ENCODE assay signal across 16 cellular contexts in genomic region chr9:33220681-33221567, GRCh38. TPM values are rescaled to one million over a fixed set of nuclear protein-coding genes. Genes with fewer than 3 reads are reported as not detected.
DNase-seq lines count a peak whose midpoint lies in the region; ATAC-seq and TF ChIP-seq lines count a peak whose summit lies in the region.
"Had no signal": no experiment of that assay in that cellular context is flagged by ENCODE, and none has a peak within 500 bp of the region (broad histone marks: within the 10 kb centered on the region; RNA-seq: fewer than 3 reads in every experiment).

No MANE protein-coding gene starts in this region.

- H3K27me3 Mint-ChIP-seq in activated T-cell treated with anti-CD3 and anti-CD28 coated beads, Interleukin-2, amount 50 U/mL, for 24 hours, result no peaks in the 10 kb centered on the region
- no peaks in the 10 kb centered on the region for H3K27me3 Mint-ChIP-seq in stimulated activated memory B cell treated with anti-CD40 and anti-IgM and Interleukin-4, amounts not matched to agents 10 μg/mL and 1 μg/mL and 100 μg/mL, for 72 hours

- H3K27me3 ChIP-seq in foreskin keratinocyte, result no peaks in the 10 kb centered on the region
- H3K27me3 ChIP-seq in brain microvascular endothelial cell (replicated peaks), result no peaks in the 10 kb centered on the region

- intact Hi-C loops in posterior vena cava (cut with DNase I), result no loop called here

- no peaks in the 10 kb centered on the region for H3K36me3 Mint-ChIP-seq in activated T-cell treated with anti-CD3 and anti-CD28 coated beads, Interleukin-2, amount 50 U/mL, for 24 hours (ENCODE audit: low read depth)
- H3K36me3 Mint-ChIP-seq in stimulated activated memory B cell treated with anti-CD40 and anti-IgM and Interleukin-4, amounts not matched to agents 10 μg/mL and 1 μg/mL and 100 μg/mL, for 72 hours, result no peaks in the 10 kb centered on the region
- H3K36me3 Mint-ChIP-seq: mesothelial cell of epicardium had no signal

- H3K4me1 Mint-ChIP-seq in activated T-cell treated with anti-CD3 and anti-CD28 coated beads, Interleukin-2, amount 50 U/mL, for 24 hours (ENCODE audit: low read depth), result peaks cover 16% of the 10 kb centered on the region
- peaks cover 25% of the 10 kb centered on the region for H3K4me1 Mint-ChIP-seq in stimulated activated memory B cell treated with anti-CD40 and anti-IgM and Interleukin-4, amounts not matched to agents 10 μg/mL and 1 μg/mL and 100 μg/mL, for 72 hours

- H3K27ac Mint-ChIP-seq in activated T-cell treated with anti-CD3 and anti-CD28 coated beads, Interleukin-2, amount 50 U/mL, for 24 hours, result peak overlapping the region; percentile 30
- peak overlapping the region; percentile 14 for H3K27ac Mint-ChIP-seq in stimulated activated memory B cell treated with anti-CD40 and anti-IgM and Interleukin-4, amounts not matched to agents 10 μg/mL and 1 μg/mL and 100 μg/mL, for 72 hours
- H3K27ac Mint-ChIP-seq: mesothelial cell of epicardium had no signal

- in situ Hi-C loops in brain microvascular endothelial cell (cut with HindIII; ENCODE audit: low pct_ligation_motif_present, low sequenced_read_pairs), result no loop called here

- ATAC-seq in foreskin keratinocyte, result no peak
- ATAC-seq in stimulated activated memory B cell treated with anti-CD40 and anti-IgM and Interleukin-4, amounts not matched to agents 10 μg/mL and 1 μg/mL and 100 μg/mL, for 72 hours, result peak; percentile 28
- ATAC-seq: Panc1 had no signal

- H3K27ac ChIP-seq in foreskin keratinocyte (peak overlapping the region; percentile 66), brain microvascular endothelial cell (no peak overlapping the region)
- H3K27ac ChIP-seq: thoracic aorta had no signal

- no peak for DNase-seq in activated T-cell treated with anti-CD3 and anti-CD28 coated beads, Interleukin-2, amount 50 U/mL, for 24 hours
- no peak for DNase-seq in activated T-cell treated with anti-CD3 and anti-CD28 coated beads, Interleukin-2, amount 50 U/mL, for 48 hours
- peak; percentile 71 for DNase-seq in MV-4-11 (lab: John Stamatoyannopoulos, UW)
- no peak for DNase-seq in foreskin keratinocyte
- no peak for DNase-seq in NCI-H345 (lab: John Stamatoyannopoulos, UW)
- DNase-seq in brain microvascular endothelial cell, result no peak
- no peak for DNase-seq in posterior vena cava (ENCODE audit: low spot score)
- DNase-seq: DMS79, hippocampal formation, NCI-H2029 had no signal

- no peak overlapping the region for H3K4me3 Mint-ChIP-seq in activated T-cell treated with anti-CD3 and anti-CD28 coated beads, Interleukin-2, amount 50 U/mL, for 24 hours
- H3K4me3 Mint-ChIP-seq in stimulated activated memory B cell treated with anti-CD40 and anti-IgM and Interleukin-4, amounts not matched to agents 10 μg/mL and 1 μg/mL and 100 μg/mL, for 72 hours, result no peak overlapping the region
- H3K4me3 Mint-ChIP-seq: mesothelial cell of epicardium had no signal

- H3K4me3 ChIP-seq in brain microvascular endothelial cell (ENCODE audit: low read depth, low read length), result no peak overlapping the region
- H3K4me3 ChIP-seq: thoracic aorta had no signal

- H3K36me3 ChIP-seq in brain microvascular endothelial cell (replicated peaks), result no peaks in the 10 kb centered on the region
- H3K36me3 ChIP-seq: thoracic aorta had no signal

- H3K9me3 Mint-ChIP-seq in activated T-cell treated with anti-CD3 and anti-CD28 coated beads, Interleukin-2, amount 50 U/mL, for 24 hours, result no peaks in the 10 kb centered on the region
- H3K9me3 Mint-ChIP-seq in stimulated activated memory B cell treated with anti-CD40 and anti-IgM and Interleukin-4, amounts not matched to agents 10 μg/mL and 1 μg/mL and 100 μg/mL, for 72 hours, result no peaks in the 10 kb centered on the region
- H3K9me3 Mint-ChIP-seq: mesothelial cell of epicardium had no signal

- H3K4me1 ChIP-seq in foreskin keratinocyte, result peaks cover 21% of the 10 kb centered on the region

- TF ChIP-seq CTCF in foreskin keratinocyte (conservative IDR thresholded peaks at IDR 0.05), result no peak
- no peak for TF ChIP-seq CTCF in brain microvascular endothelial cell (IDR thresholded peaks at IDR 0.05; ENCODE audit: low read depth, low read length, missing control alignments)

RNA-seq across cellular contexts. Expression of gene SPINK4, which starts 19.0 kb away (rescaled TPM):
- total RNA-seq in foreskin keratinocyte, result not detected in 2 replicates
- not detected in 2 replicates for polyA plus RNA-seq in foreskin keratinocyte
- total RNA-seq in posterior vena cava, result not detected
- total RNA-seq: astrocyte, HT-29, mesothelial cell of epicardium, thoracic aorta had no signal

RNA-seq across cellular contexts. Expression of gene BAG1, which starts 43.6 kb away (rescaled TPM):
- total RNA-seq in foreskin keratinocyte, result 29.6 and 33.5 TPM in 2 replicates
- 32.5 and 40.6 TPM in 2 replicates for polyA plus RNA-seq in foreskin keratinocyte
- total RNA-seq in posterior vena cava, result 100 to 1,000 TPM in 1 of 2 donors, 10 to 100 TPM in 1; 73.8 to 103 TPM

RNA-seq across cellular contexts. Expression of gene CHMP5, which starts 43.9 kb away (rescaled TPM):
- total RNA-seq in foreskin keratinocyte, result 86.7 and 94.8 TPM in 2 replicates
- polyA plus RNA-seq in foreskin keratinocyte, result 77.4 and 77.7 TPM in 2 replicates
- 10 to 100 TPM; 54.2 to 61.7 TPM for total RNA-seq in posterior vena cava

RNA-seq across cellular contexts. Expression of gene B4GALT1, which starts 53.8 kb away (rescaled TPM):
- total RNA-seq in foreskin keratinocyte (61.8 and 83.6 TPM in 2 replicates), posterior vena cava (100 to 1,000 TPM in 1 of 2 donors, 10 to 100 TPM in 1; 76.8 to 107 TPM)
- polyA plus RNA-seq in foreskin keratinocyte, result 55.4 and 62.0 TPM in 2 replicates
